ENCODE assay signal across 8 cellular contexts in the genomic region with DNA sequence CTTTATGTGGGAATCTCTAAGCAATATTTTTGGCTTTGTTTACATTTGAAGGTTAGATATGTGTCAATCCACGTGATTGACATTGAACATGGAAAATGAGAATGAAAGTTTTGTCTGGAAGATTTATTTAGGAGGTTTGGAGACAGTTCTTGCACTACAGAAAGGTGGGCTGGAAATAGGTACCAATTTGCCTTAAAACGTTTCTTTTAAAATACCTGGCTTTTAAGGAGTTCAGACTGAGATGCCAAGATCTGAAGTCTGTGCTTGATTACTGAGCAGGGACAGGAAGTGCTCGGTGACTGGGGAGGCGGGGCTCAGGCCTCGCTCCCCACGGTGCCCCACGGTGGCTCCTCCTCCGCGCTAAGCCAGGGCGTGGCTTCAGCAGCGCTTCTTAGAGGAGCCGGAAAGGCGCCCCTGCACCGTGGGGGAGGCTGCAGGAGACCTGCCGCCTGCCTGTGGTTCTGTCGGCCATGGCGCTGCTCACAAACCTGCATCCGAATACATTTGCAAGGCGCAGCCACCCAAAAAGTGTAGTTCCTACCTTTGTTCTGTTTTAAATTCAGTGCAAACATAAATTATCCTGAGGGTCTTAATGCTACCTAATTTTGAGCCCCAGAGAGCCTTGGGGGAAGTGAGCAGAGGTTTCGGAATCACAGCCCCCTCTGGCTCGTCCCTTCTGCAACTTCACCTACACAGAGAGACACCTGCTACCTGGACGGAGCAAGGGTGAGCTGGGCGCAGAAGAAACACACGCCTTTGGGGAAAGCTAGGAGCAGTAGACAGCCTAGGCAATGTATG. TPM values are rescaled to one million over a fixed set of nuclear protein-coding genes. Genes with fewer than 3 reads are reported as not detected.
A peak's percentile ranks its signal among the peaks of the same experiment; 100 is the strongest.
DNase-seq lines count a peak whose midpoint lies in the region; TF ChIP-seq lines count a peak whose summit lies in the region.

No MANE protein-coding gene starts in this region.

- H3K4me2 ChIP-seq in parathyroid adenoma (ENCODE audit: low read length), result peak overlapping the region; percentile 52

- TF ChIP-seq POLR2A in NB4 (IDR thresholded peaks at IDR 0.05; ENCODE audit: extremely low read depth, insufficient read length) (peak; percentile 93), tibial nerve (IDR thresholded peaks at IDR 0.05) (peak in 1 of 2 donors; percentile 42)

- H3K4me3 ChIP-seq in HAP-1 (peak overlapping the region; percentile 31), NB4 (ENCODE audit: low read depth, low read length) (peak overlapping the region; percentile 78), cardiac muscle cell (peak overlapping the region; percentile 14), parathyroid adenoma (ENCODE audit: low read depth, low read length) (no peak overlapping the region), tibial nerve (peak overlapping the region in 3 of 4 donors; percentile 5 to 46 (median 37))

- H2AFZ ChIP-seq in parathyroid adenoma, result peak overlapping the region; percentile 53

- peak overlapping the region; percentile 91 for H3K4me3 Mint-ChIP-seq in activated naive CD8-positive, alpha-beta T cell

- no peaks in the 10 kb centered on the region for H3K9me3 Mint-ChIP-seq in activated naive CD8-positive, alpha-beta T cell (ENCODE audit: low read depth)

- no peaks in the 10 kb centered on the region for H3K79me2 ChIP-seq in parathyroid adenoma

- DNase-seq in ELF-1 (ENCODE audit: low read depth, low spot score) (peak; percentile 91), HAP-1 (ENCODE audit: low spot score in 2 of 2) (peak; percentile 87 to 97), NB4 (ENCODE audit: low read depth) (peak; percentile 96), SKM-1 (lab: John Stamatoyannopoulos, UW; ENCODE audit: unreplicated experiment) (peak; percentile 87), cardiac muscle cell (ENCODE audit: low read depth in 1 of 2, low spot score in 1 of 2) (peak; percentile 77 to 94), tibial nerve (ENCODE audit: low spot score in 2 of 2) (peak; percentile 74 to 75)

- 14 to 15% methylated on average over 24 of the region's 24 CpGs for WGBS in tibial nerve, 2 donors

- no peaks in the 10 kb centered on the region for H3K27me3 Mint-ChIP-seq in activated naive CD8-positive, alpha-beta T cell

- peak in 1 of 2 donors; percentile 29 for TF ChIP-seq EP300 in tibial nerve (IDR thresholded peaks at IDR 0.05)

- in situ Hi-C loops in HAP-1 (cut with MboI; ENCODE audit: low sequenced_read_pairs), result no loop called here

- TF ChIP-seq CTCF in NB4 (IDR thresholded peaks at IDR 0.05; ENCODE audit: low read depth, low read length), result no peak
- TF ChIP-seq CTCF in cardiac muscle cell (IDR thresholded peaks at IDR 0.05; ENCODE audit: low read depth, low read length), result no peak
- no peak for TF ChIP-seq CTCF in parathyroid adenoma (IDR thresholded peaks at IDR 0.05)
- peak in 1 of 5 experiments; percentile 2 for TF ChIP-seq CTCF in tibial nerve (IDR thresholded peaks at IDR 0.05)

- H3K9me3 ChIP-seq in HAP-1, result no peaks in the 10 kb centered on the region
- no peaks in the 10 kb centered on the region for H3K9me3 ChIP-seq in cardiac muscle cell (ENCODE audit: low read depth)
- H3K9me3 ChIP-seq in parathyroid adenoma (ENCODE audit: control insufficient read depth, low read length), result no peaks in the 10 kb centered on the region
- H3K9me3 ChIP-seq in tibial nerve, result no peaks in the 10 kb centered on the region

- peak overlapping the region; percentile 100 for H3K27ac Mint-ChIP-seq in activated naive CD8-positive, alpha-beta T cell

- no peak overlapping the region for H3K9ac ChIP-seq in parathyroid adenoma

- H3K4me1 ChIP-seq in HAP-1 (peaks cover 15% of the 10 kb centered on the region), cardiac muscle cell (ENCODE audit: low read depth) (peaks cover 24% of the 10 kb centered on the region), parathyroid adenoma (no peaks in the 10 kb centered on the region), tibial nerve (peaks cover 0 to 49% (median 30%) of the 10 kb centered on the region in 4 donors)

- no peaks in the 10 kb centered on the region for H3K27me3 ChIP-seq in HAP-1 (ENCODE audit: low read depth)
- H3K27me3 ChIP-seq in cardiac muscle cell, result no peaks in the 10 kb centered on the region
- H3K27me3 ChIP-seq in parathyroid adenoma (ENCODE audit: control insufficient read depth, insufficient read depth, low read length), result no peaks in the 10 kb centered on the region
- H3K27me3 ChIP-seq in tibial nerve, result no peaks in the 10 kb centered on the region

- peak overlapping the region; percentile 71 for H3K27ac ChIP-seq in cardiac muscle cell
- peak overlapping the region; percentile 32 for H3K27ac ChIP-seq in parathyroid adenoma
- H3K27ac ChIP-seq in tibial nerve, result peak overlapping the region; percentile 61 to 90 (median 86)

- H3K36me3 ChIP-seq in HAP-1 (replicated peaks) (peaks cover 3% of the 10 kb centered on the region; the same call in 1 of the 2 replicates), cardiac muscle cell (peaks cover 5% of the 10 kb centered on the region), parathyroid adenoma (ENCODE audit: control insufficient read depth, insufficient read depth, low read length) (no peaks in the 10 kb centered on the region), tibial nerve (peaks cover 0 to 16% (median 4%) of the 10 kb centered on the region in 3 donors)

- H3K36me3 Mint-ChIP-seq in activated naive CD8-positive, alpha-beta T cell, result peaks cover under 1% of the 10 kb centered on the region

- peaks cover 50% of the 10 kb centered on the region for H3K4me1 Mint-ChIP-seq in activated naive CD8-positive, alpha-beta T cell (ENCODE audit: low read depth)

RNA-seq across cellular contexts. Expression of a gene that starts 49.2 kb away (rescaled TPM):
- total RNA-seq in cardiac muscle cell (36.7 and 47.3 TPM in 2 replicates), tibial nerve (10 to 100 TPM; 20.1 to 50.1 (median 24.1) TPM)
- polyA plus RNA-seq in cardiac muscle cell, result 32.7 and 43.4 TPM in 2 replicates

RNA-seq across cellular contexts. Expression of a gene that starts 49.3 kb away (rescaled TPM):
- total RNA-seq in cardiac muscle cell, result 31.1 and 66.5 TPM in 2 replicates
- 56.5 and 65.5 TPM in 2 replicates for polyA plus RNA-seq in cardiac muscle cell
- 10 to 100 TPM; 44.4 to 61.2 (median 52.7) TPM for total RNA-seq in tibial nerve

Comparison
In these comparisons a context has a peak if more than half of its experiments do, and no peak if none do; other contexts are left out.
1. H3K27ac ChIP-seq: peak in every context shown above with its lines; median percentile 86 in tibial nerve; 71 in cardiac muscle cell; 32 in parathyroid adenoma.